In genomic region chr15:66356359-66357236, GRCh38 we compare ENCODE assay signal across 8 cellular contexts. TPM values are rescaled to one million over a fixed set of nuclear protein-coding genes. Genes with fewer than 3 reads are reported as not detected.
DNase-seq lines count a peak whose midpoint lies in the region; ATAC-seq and TF ChIP-seq lines count a peak whose summit lies in the region.

Gene TIPIN, minus strand, starts transcription at chr15:66356685. Its CDS starts 3,738 bp downstream, at chr15:66352947.

- DNase-seq in DMS153 (lab: John Stamatoyannopoulos, UW) (peak; percentile 77), OCI-M1 (lab: John Stamatoyannopoulos, UW) (peak; percentile 98), activated T-cell treated with anti-CD3 and anti-CD28 coated beads for 24 hours (ENCODE audit: low read depth) (peak; percentile 96), epithelial cell of esophagus (ENCODE audit: low read depth) (peak; percentile 96)
- peak; percentile 96 to 97 for DNase-seq in stimulated activated CD8-positive, alpha-beta memory T cell treated with anti-CD3 and anti-CD28 coated beads, Interleukin-2, amount 100 ng/mL, for 48 hours (ENCODE audit: low read depth in 2 of 2)

- H3K4me3 ChIP-seq in epithelial cell of esophagus (ENCODE audit: low read length): peak within 1 kb of the TSS; percentile 92
- peak within 1 kb of the TSS; percentile 79 for H3K4me3 ChIP-seq in mononuclear cell (ENCODE audit: low read length)

- H3K27me3 ChIP-seq in mononuclear cell (ENCODE audit: insufficient read depth, low read length): no peaks in the 10 kb centered on the region

- no peaks in the 10 kb centered on the region for H3K9me3 ChIP-seq in mononuclear cell (ENCODE audit: low read depth, low read length)

- peak within 1 kb of the TSS; percentile 88 to 95 (median 93) for H3K27ac Mint-ChIP-seq in IgD-negative memory B cell

- no peaks in the 10 kb centered on the region for H3K9me3 Mint-ChIP-seq in IgD-negative memory B cell

- TF ChIP-seq CTCF in epithelial cell of esophagus (IDR thresholded peaks at IDR 0.05; ENCODE audit: insufficient read depth, low read depth, low read length, missing control alignments): no peak

- H3K4me3 Mint-ChIP-seq in IgD-negative memory B cell: peak within 1 kb of the TSS; percentile 91 to 99 (median 98)

- peaks cover 5% of the 10 kb centered on the region for H3K36me3 Mint-ChIP-seq in IgD-negative memory B cell

- H3K4me1 Mint-ChIP-seq in IgD-negative memory B cell: peaks cover 18 to 22% (median 22%) of the 10 kb centered on the region in 3 donors

- peak; percentile 85 for ATAC-seq in GM21576 (IDR thresholded peaks at IDR 0.05; ENCODE audit: unreplicated experiment)

- no peaks in the 10 kb centered on the region for H3K27me3 Mint-ChIP-seq in IgD-negative memory B cell

- H3K4me1 ChIP-seq in mononuclear cell (ENCODE audit: insufficient read depth, low read length): peaks cover 19% of the 10 kb centered on the region

RNA-seq across cellular contexts. Expression of gene TIPIN, which starts in this region (rescaled TPM):
- polyA plus RNA-seq in IgD-negative memory B cell: 4.7 TPM
- total RNA-seq in mononuclear cell: 5.5 TPM

Comparison
In these comparisons a context has a peak if more than half of its experiments do, and no peak if none do; other contexts are left out.
1. Peak in every context shown above with its lines: DNase-seq, ATAC-seq and H3K4me3 ChIP-seq.